ENCODE assay signal across 9 cellular contexts in the genomic region with DNA sequence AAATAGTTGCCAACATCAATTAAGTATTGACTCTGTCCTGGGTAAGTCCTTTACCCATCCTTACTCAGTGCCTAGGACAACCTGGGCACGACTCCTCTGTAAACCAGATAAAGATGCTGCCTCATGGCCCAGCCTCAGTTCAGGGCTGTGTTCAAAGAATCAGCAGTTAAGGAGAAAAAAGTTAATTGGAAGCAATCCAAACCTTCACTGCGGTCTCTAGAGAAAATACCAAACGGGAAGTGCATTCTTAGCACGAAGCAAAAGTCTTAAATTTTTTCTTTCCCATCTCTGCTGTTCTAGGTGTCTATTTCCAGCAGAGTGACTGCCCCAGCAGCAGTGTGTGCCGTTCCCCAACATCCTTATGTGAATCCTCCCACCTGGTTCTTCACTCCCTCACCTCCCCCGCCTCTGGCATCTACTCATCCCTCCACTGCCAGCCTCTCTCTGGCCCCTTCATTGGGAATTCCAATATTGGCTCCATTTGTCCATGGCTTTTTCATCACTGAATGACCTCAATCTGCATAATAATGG. TPM values are rescaled to one million over a fixed set of nuclear protein-coding genes. Genes with fewer than 3 reads are reported as not detected.
DNase-seq lines count a peak whose midpoint lies in the region; ATAC-seq and TF ChIP-seq lines count a peak whose summit lies in the region.
"Had no signal": no experiment of that assay in that cellular context is flagged by ENCODE, and none has a peak within 500 bp of the region (broad histone marks: within the 10 kb centered on the region; RNA-seq: fewer than 3 reads in every experiment).

No MANE protein-coding gene starts in this region.

- H3K4me1 Mint-ChIP-seq in activated naive CD8-positive, alpha-beta T cell treated with anti-CD3 and anti-CD28 coated beads, Interleukin-2, amount 10 ng/mL, durations not matched to agents 7 days and 5 days, result peaks cover 7% of the 10 kb centered on the region
- H3K4me1 Mint-ChIP-seq in osteocyte (ENCODE audit: unreplicated experiment) (peaks cover 17% of the 10 kb centered on the region), immature natural killer cell (peaks cover 0 to 1% of the 10 kb centered on the region in 2 donors)

- no peaks in the 10 kb centered on the region for H3K9me3 Mint-ChIP-seq in activated naive CD8-positive, alpha-beta T cell treated with anti-CD3 and anti-CD28 coated beads, Interleukin-2, amount 10 ng/mL, durations not matched to agents 7 days and 5 days
- H3K9me3 Mint-ChIP-seq in osteocyte (ENCODE audit: unreplicated experiment), result no peaks in the 10 kb centered on the region
- no peaks in the 10 kb centered on the region for H3K9me3 Mint-ChIP-seq in immature natural killer cell
- H3K9me3 Mint-ChIP-seq: dendritic cell treated with granulocyte-macrophage colony-stimulating factor and Interleukin-4, amounts not matched to agents 40 ng/mL and 50 ng/mL, for 4 days had no signal

- no peaks in the 10 kb centered on the region for H3K36me3 ChIP-seq in smooth muscle cell (ENCODE audit: low read depth)

- H3K9me3 ChIP-seq in smooth muscle cell (replicated peaks; ENCODE audit: low read depth), result no peaks in the 10 kb centered on the region

- no peaks in the 10 kb centered on the region for H3K36me3 Mint-ChIP-seq in activated naive CD8-positive, alpha-beta T cell treated with anti-CD3 and anti-CD28 coated beads, Interleukin-2, amount 10 ng/mL, durations not matched to agents 7 days and 5 days
- H3K36me3 Mint-ChIP-seq in osteocyte (ENCODE audit: unreplicated experiment), result no peaks in the 10 kb centered on the region
- H3K36me3 Mint-ChIP-seq in immature natural killer cell, result no peaks in the 10 kb centered on the region

- WGBS in smooth muscle cell (ENCODE audit: low lambda C conversion rate), result 82% methylated on average over 6 of the region's 6 CpGs

- no peak for TF ChIP-seq CTCF in osteocyte (IDR thresholded peaks at IDR 0.05)
- TF ChIP-seq CTCF in smooth muscle cell (IDR thresholded peaks at IDR 0.05; ENCODE audit: borderline replicate concordance, insufficient read depth, poor library complexity, severe bottlenecking), result no peak

- no peaks in the 10 kb centered on the region for H3K27me3 Mint-ChIP-seq in activated naive CD8-positive, alpha-beta T cell treated with anti-CD3 and anti-CD28 coated beads, Interleukin-2, amount 10 ng/mL, durations not matched to agents 7 days and 5 days
- H3K27me3 Mint-ChIP-seq in osteocyte (ENCODE audit: unreplicated experiment), result peaks cover 17% of the 10 kb centered on the region
- H3K27me3 Mint-ChIP-seq in immature natural killer cell (ENCODE audit: low read depth in 3 of 3), result peaks cover 0 to 4% (median under 1%) of the 10 kb centered on the region in 3 donors

- H3K4me2 ChIP-seq in smooth muscle cell, result no peak overlapping the region

- H3K79me2 ChIP-seq in smooth muscle cell (ENCODE audit: low read depth), result peaks cover 85% of the 10 kb centered on the region

- POLR2A ChIA-PET in activated naive CD8-positive, alpha-beta T cell treated with anti-CD3 and anti-CD28 coated beads, Interleukin-2, amount 10 ng/mL, durations not matched to agents 7 days and 5 days (lab: Charles Lee), result no interaction called here

- H3K4me1 ChIP-seq in smooth muscle cell (ENCODE audit: low read depth), result peaks cover 14% of the 10 kb centered on the region

- no peaks in the 10 kb centered on the region for H3K27me3 ChIP-seq in smooth muscle cell (ENCODE audit: low read depth)

- no peak overlapping the region for H3K27ac Mint-ChIP-seq in activated naive CD8-positive, alpha-beta T cell treated with anti-CD3 and anti-CD28 coated beads, Interleukin-2, amount 10 ng/mL, durations not matched to agents 7 days and 5 days
- peak overlapping the region; percentile 35 for H3K27ac Mint-ChIP-seq in osteocyte (ENCODE audit: unreplicated experiment)
- H3K27ac Mint-ChIP-seq in immature natural killer cell, result no peak overlapping the region
- H3K27ac Mint-ChIP-seq: dendritic cell treated with granulocyte-macrophage colony-stimulating factor and Interleukin-4, amounts not matched to agents 40 ng/mL and 50 ng/mL, for 4 days had no signal

- H3F3A ChIP-seq in smooth muscle cell (ENCODE audit: low read depth), result no peaks in the 10 kb centered on the region

- no peak overlapping the region for H3K4me3 ChIP-seq in smooth muscle cell

- H2AFZ ChIP-seq in smooth muscle cell (ENCODE audit: low read depth), result no peak overlapping the region

- ATAC-seq in GM19351 (IDR thresholded peaks at IDR 0.05; ENCODE audit: unreplicated experiment), result peak; percentile 67
- ATAC-seq in HG03159 (IDR thresholded peaks at IDR 0.05; ENCODE audit: unreplicated experiment), result peak; percentile 74
- peak; percentile 26 for ATAC-seq in activated naive CD8-positive, alpha-beta T cell treated with anti-CD3 and anti-CD28 coated beads, Interleukin-2, amount 10 ng/mL, durations not matched to agents 7 days and 5 days (ENCODE audit: low read depth)

- H4K20me1 ChIP-seq in smooth muscle cell (ENCODE audit: low read depth), result peaks cover 100% of the 10 kb centered on the region

- no peak for DNase-seq in activated naive CD8-positive, alpha-beta T cell treated with anti-CD3 and anti-CD28 coated beads, Interleukin-2, amount 10 ng/mL, durations not matched to agents 7 days and 5 days
- no peak for DNase-seq in osteocyte (ENCODE audit: extremely low spot score, unreplicated experiment)
- no peak for DNase-seq in SK-N-DZ (ENCODE audit: low spot score)
- no peak for DNase-seq in stimulated activated CD4-positive, alpha-beta T cell treated with anti-CD3 and anti-CD28 coated beads, Interleukin-15, amount 100 ng/mL, for 24 hours
- DNase-seq in immature natural killer cell, result no peak
- DNase-seq in smooth muscle cell (lab: John Stamatoyannopoulos, UW; ENCODE audit: unreplicated experiment), result no peak

- H3K4me3 Mint-ChIP-seq in activated naive CD8-positive, alpha-beta T cell treated with anti-CD3 and anti-CD28 coated beads, Interleukin-2, amount 10 ng/mL, durations not matched to agents 7 days and 5 days, result peak overlapping the region; percentile 20
- H3K4me3 Mint-ChIP-seq in osteocyte (ENCODE audit: unreplicated experiment), result peak overlapping the region; percentile 21
- no peak overlapping the region for H3K4me3 Mint-ChIP-seq in immature natural killer cell
- H3K4me3 Mint-ChIP-seq: dendritic cell treated with granulocyte-macrophage colony-stimulating factor and Interleukin-4, amounts not matched to agents 40 ng/mL and 50 ng/mL, for 4 days had no signal

- H3K9ac ChIP-seq in smooth muscle cell (ENCODE audit: low read depth), result no peak overlapping the region

- no peak overlapping the region for H3K27ac ChIP-seq in smooth muscle cell (ENCODE audit: low read depth)

RNA-seq across cellular contexts. Expression of gene KANK4, which starts 23.2 kb away (rescaled TPM):
- total RNA-seq in activated naive CD8-positive, alpha-beta T cell treated with anti-CD3 and anti-CD28 coated beads, Interleukin-2, amount 10 ng/mL, durations not matched to agents 7 days and 5 days, result not detected
- total RNA-seq in osteocyte, result not detected in 2 replicates
- polyA plus RNA-seq in SK-N-DZ (2014; cell fraction: cytosol; rRNA removed), result 2.5 and 2.6 TPM in 2 replicates
- 0.64 and 1.5 TPM in 2 replicates for polyA plus RNA-seq in SK-N-DZ (2014; cell fraction: nucleus; rRNA removed)
- not detected for polyA plus RNA-seq in immature natural killer cell
- 69.2 and 74.3 TPM in 2 replicates for total RNA-seq in smooth muscle cell
- 72.4 and 77.8 TPM in 2 replicates for polyA plus RNA-seq in smooth muscle cell

Comparison
In these comparisons a context has a peak if more than half of its experiments do, and no peak if none do; other contexts are left out.
1. H3K4me3 Mint-ChIP-seq: peak in activated naive CD8-positive, alpha-beta T cell treated with anti-CD3 and anti-CD28 coated beads, Interleukin-2, amount 10 ng/mL, durations not matched to agents 7 days and 5 days (single experiment) and osteocyte (single experiment); none in immature natural killer cell (0 of 5).
2. RNA of gene KANK4, which starts 23.2 kb away (total RNA-seq): 69.2 to 74.3 TPM in smooth muscle cell; not detected in activated naive CD8-positive, alpha-beta T cell treated with anti-CD3 and anti-CD28 coated beads, Interleukin-2, amount 10 ng/mL, durations not matched to agents 7 days and 5 days and not detected in osteocyte; every median in the first group is over 10 times any median in the second.
3. Peak in every context shown above with its lines, with median percentiles within 50 percentile points of each other: ATAC-seq.